ENCODE assay signal across 25 cellular contexts in the genomic region with DNA sequence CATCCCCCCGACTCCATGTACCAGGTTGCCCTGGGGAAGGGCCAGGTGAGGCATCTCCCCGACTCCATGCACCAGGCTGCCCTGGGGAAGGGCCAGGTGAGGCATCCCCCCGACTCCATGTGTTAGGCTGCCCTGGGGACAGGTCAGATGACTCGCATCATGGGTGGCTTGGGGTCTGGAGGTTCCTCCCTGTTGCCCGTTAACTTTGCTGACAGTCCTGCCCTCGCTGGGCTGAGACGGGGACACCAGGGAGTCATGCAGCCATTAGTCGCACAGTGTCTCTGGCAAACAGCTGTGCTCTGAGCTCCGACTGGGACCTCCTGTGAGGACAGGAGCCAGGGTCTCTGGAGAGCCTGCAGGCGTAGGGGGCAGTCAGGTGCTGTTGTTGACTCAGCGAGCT.
A peak's percentile ranks its signal among the peaks of the same experiment; 100 is the strongest.
DNase-seq lines count a peak whose midpoint lies in the region; ATAC-seq, FAIRE-seq and TF ChIP-seq lines count a peak whose summit lies in the region.
"Had no signal": no experiment of that assay in that cellular context is flagged by ENCODE, and none has a peak within 500 bp of the region (broad histone marks: within the 10 kb centered on the region; RNA-seq: fewer than 3 reads in every experiment).

No MANE protein-coding gene starts in this region.

- H3K27ac Mint-ChIP-seq in type B pancreatic cell, result no peak overlapping the region
- H3K27ac Mint-ChIP-seq: CD14-positive monocyte; CD4-positive, alpha-beta T cell; H9; HFFc6 had no signal

- H4K20me1 ChIP-seq in H1 (replicated peaks in 1 of 2; ENCODE audit: control insufficient read depth in 1 of 2, insufficient read depth in 2 of 2, low read length in 2 of 2), result no peaks in the 10 kb centered on the region

- intact Hi-C loops in sigmoid colon (cut with DNase I), result no loop called here

- no peak overlapping the region for H3K4ac ChIP-seq in H1 (replicated peaks; ENCODE audit: insufficient read length, low read depth, low read length)
- peak overlapping the region; percentile 56 for H3K4ac ChIP-seq in neuronal stem cell (ENCODE audit: low read length)

- TF ChIP-seq EP300 in H1 (IDR thresholded peaks at IDR 0.05; ENCODE audit: borderline replicate concordance in 1 of 2, low read depth in 2 of 2, low read length in 2 of 2) (no peak), sigmoid colon (IDR thresholded peaks at IDR 0.05) (no peak)

- H3K4me1 Mint-ChIP-seq in type B pancreatic cell (ENCODE audit: unreplicated experiment), result peaks cover 6% of the 10 kb centered on the region
- H3K4me1 Mint-ChIP-seq: CD14-positive monocyte had no signal

- WGBS in H1 (ENCODE audit: extremely low coverage in 1 of 2, insufficient coverage in 1 of 2, insufficient read length in 1 of 2, insufficient replicate concordance in 2 of 2, low coverage in 1 of 2, low lambda C conversion rate in 2 of 2, missing lambda C conversion rate in 1 of 2), 2 experiments, result 90% methylated on average over 11 of the region's 11 CpGs; no CpG with 5 or more reads in 1 of the 2 experiments
- WGBS in neuronal stem cell (ENCODE audit: extremely low coverage in 2 of 2, insufficient read length in 2 of 2, insufficient replicate concordance in 1 of 2), 2 donors, result no CpG with 5 or more reads among the region's 11 CpGs
- 95 to 97% methylated on average over 11 of the region's 11 CpGs for WGBS in sigmoid colon, 2 donors

- no peak overlapping the region for H3K23ac ChIP-seq in H1 (ENCODE audit: insufficient read length)
- H3K23ac ChIP-seq in neuronal stem cell (ENCODE audit: low read depth, low read length, poor library complexity), result peak overlapping the region; percentile 83

- no peak overlapping the region for H2BK120ac ChIP-seq in H1 (replicated peaks; ENCODE audit: low read depth, low read length)
- no peak overlapping the region for H2BK120ac ChIP-seq in neuronal stem cell (ENCODE audit: low read depth, low read length)

- H3K27me3 ChIP-seq in H1 (replicated peaks in 1 of 4; ENCODE audit: control insufficient read depth in 3 of 4, extremely low read depth in 1 of 4, insufficient read depth in 3 of 4, low read length in 3 of 4) (no peaks in the 10 kb centered on the region), neuronal stem cell (ENCODE audit: control insufficient read depth in 3 of 3, insufficient read depth in 3 of 3, low read depth in 1 of 3, low read length in 3 of 3) (no peaks in the 10 kb centered on the region), sigmoid colon (no peaks in the 10 kb centered on the region)
- H3K27me3 ChIP-seq: BE2C; BLaER1 treated with 17β-estradiol and CSF1 and Interleukin-3, amounts not matched to agents 10 nM and 100 nM had no signal

- H3K36me3 Mint-ChIP-seq in type B pancreatic cell, result peaks cover 10% of the 10 kb centered on the region

- peaks cover 6% of the 10 kb centered on the region for H3K9me3 Mint-ChIP-seq in type B pancreatic cell
- H3K9me3 Mint-ChIP-seq: CD4-positive, alpha-beta T cell had no signal

- H2BK15ac ChIP-seq in H1 (ENCODE audit: low read length) (no peak overlapping the region), neuronal stem cell (ENCODE audit: low read length) (peak overlapping the region; percentile 60)

- H3K4me1 ChIP-seq in HEK293 (ENCODE audit: control insufficient read depth, insufficient read depth, low read length) (no peaks in the 10 kb centered on the region), H1 (replicated peaks in 1 of 4; ENCODE audit: control insufficient read depth in 3 of 4, insufficient read depth in 4 of 4, low read length in 3 of 4) (peaks cover 3 to 22% (median 9%) of the 10 kb centered on the region in 4 experiments), neuronal stem cell (ENCODE audit: control insufficient read depth in 2 of 2, insufficient read depth in 1 of 2, low read depth in 1 of 2, low read length in 2 of 2) (peaks cover 7 to 9% of the 10 kb centered on the region in 2 donors), sigmoid colon (no peaks in the 10 kb centered on the region)
- H3K4me1 ChIP-seq: BLaER1 treated with 17β-estradiol and CSF1 and Interleukin-3, amounts not matched to agents 10 nM and 100 nM had no signal

- H4K91ac ChIP-seq in H1 (replicated peaks; ENCODE audit: insufficient read length, low read length), result no peak overlapping the region
- H4K91ac ChIP-seq in neuronal stem cell (ENCODE audit: low read depth, low read length, poor library complexity), result no peak overlapping the region

- H3K79me1 ChIP-seq in H1 (ENCODE audit: low read depth, low read length) (no peaks in the 10 kb centered on the region; the same call in 1 of the 2 replicates), neuronal stem cell (ENCODE audit: low read depth, low read length) (peaks cover 6% of the 10 kb centered on the region)

- ATAC-seq in HG03521 (IDR thresholded peaks at IDR 0.05; ENCODE audit: unreplicated experiment), result no peak
- ATAC-seq: A549, HCT116 had no signal

- H2AFZ ChIP-seq in H1 (ENCODE audit: low read length), result no peak overlapping the region
- no peak overlapping the region for H2AFZ ChIP-seq in neuronal stem cell (ENCODE audit: low read length)
- H2AFZ ChIP-seq: GM23248 had no signal

- DNase-seq in H1 (ENCODE audit: low read depth in 1 of 2, low spot score in 2 of 2) (no peak), neuronal stem cell (ENCODE audit: low spot score) (no peak), type B pancreatic cell (ENCODE audit: extremely low spot score, unreplicated experiment) (peak; percentile 62), sigmoid colon (no peak), NCI-H128 (lab: John Stamatoyannopoulos, UW; ENCODE audit: unreplicated experiment) (no peak)
- DNase-seq: 8988T; ACHN; AML-193; BE2C; CD4-positive, alpha-beta T cell; CD8-positive, alpha-beta memory T cell; COR-L47; DMS153; DND-41; GM23248; H9; HFFc6 had no signal

- H3K27ac ChIP-seq in HEK293 (ENCODE audit: extremely low read depth, low read depth, low read length) (no peak overlapping the region), H1 (ENCODE audit: low read depth, low read length) (no peak overlapping the region), neuronal stem cell (replicated peaks; ENCODE audit: low read length) (no peak overlapping the region), sigmoid colon (no peak overlapping the region)
- H3K27ac ChIP-seq: A549; BLaER1 treated with 17β-estradiol and CSF1 and Interleukin-3, amounts not matched to agents 10 nM and 100 nM; GM23248 had no signal

- TF ChIP-seq CTCF in HEK293 (tag by site-specific recombination; IDR thresholded peaks at IDR 0.05), result no peak
- TF ChIP-seq CTCF in H1 (IDR thresholded peaks at IDR 0.05; ENCODE audit: control extremely low read depth in 1 of 3, insufficient read depth in 1 of 3, low read depth in 1 of 3, low read length in 3 of 3), result no peak
- no peak for TF ChIP-seq CTCF in type B pancreatic cell (conservative IDR thresholded peaks at IDR 0.05)
- TF ChIP-seq CTCF in sigmoid colon (IDR thresholded peaks at IDR 0.05), result no peak

- POLR2A ChIA-PET in HEK293 (lab: Yijun Ruan, JAX) (no interaction called here), H1 (lab: Charles Lee; ENCODE audit: partially characterized antibody) (no interaction called here)

- CTCF ChIA-PET in HEK293 (lab: Yijun Ruan, JAX) (no interaction called here), H1 (lab: Charles Lee; ENCODE audit: partially characterized antibody) (no interaction called here)

- no peak overlapping the region for H2BK20ac ChIP-seq in H1 (ENCODE audit: low read length)

- H3K4me3 Mint-ChIP-seq in type B pancreatic cell, result no peak overlapping the region
- H3K4me3 Mint-ChIP-seq: CD14-positive monocyte; CD4-positive, alpha-beta T cell; CD8-positive, alpha-beta memory T cell; H9; HFFc6 had no signal

- H3K9me3 ChIP-seq in HEK293 (ENCODE audit: control insufficient read depth, insufficient read depth, low read depth, low read length) (no peaks in the 10 kb centered on the region), H1 (ENCODE audit: insufficient read depth in 2 of 2, low read depth in 1 of 2, low read length in 1 of 2) (peaks cover 0 to 4% of the 10 kb centered on the region in 2 experiments; a peak in 2 of 4 replicates), neuronal stem cell (replicated peaks in 1 of 2; ENCODE audit: control insufficient read depth in 2 of 2, insufficient read depth in 1 of 2, low read depth in 1 of 2, low read length in 2 of 2) (peaks cover 7 to 13% of the 10 kb centered on the region in 2 donors), sigmoid colon (no peaks in the 10 kb centered on the region)
- H3K9me3 ChIP-seq: A549 had no signal

- H3K79me2 ChIP-seq in H1 (ENCODE audit: control insufficient read depth in 1 of 2, insufficient read depth in 2 of 2, low read length in 2 of 2), result no peaks in the 10 kb centered on the region

- no peak overlapping the region for H3K4me2 ChIP-seq in H1 (ENCODE audit: insufficient read depth in 1 of 2, low read depth in 2 of 2, low read length in 2 of 2)
- no peak overlapping the region for H3K4me2 ChIP-seq in neuronal stem cell (ENCODE audit: insufficient read depth, low read length, poor library complexity, severe bottlenecking)
- H3K4me2 ChIP-seq: A549; BLaER1 treated with 17β-estradiol and CSF1 and Interleukin-3, amounts not matched to agents 10 nM and 100 nM had no signal

- H4K8ac ChIP-seq in H1 (ENCODE audit: extremely low read depth, insufficient read depth, low read length), result no peak overlapping the region
- H4K8ac ChIP-seq in neuronal stem cell (ENCODE audit: low read depth, low read length), result peak overlapping the region; percentile 48

- H3K9ac ChIP-seq in H1 (replicated peaks in 1 of 4; ENCODE audit: extremely low read depth in 1 of 4, low read depth in 3 of 4, low read length in 3 of 4) (no peak overlapping the region), neuronal stem cell (ENCODE audit: low read depth, low read length, poor library complexity) (peak overlapping the region; percentile 66)
- H3K9ac ChIP-seq: BLaER1 treated with 17β-estradiol and CSF1 and Interleukin-3, amounts not matched to agents 10 nM and 100 nM; GM23248 had no signal

- no peak overlapping the region for H3K56ac ChIP-seq in H1 (replicated peaks; ENCODE audit: insufficient read length, low read depth, low read length)

- FAIRE-seq in H1 (lab: Jason Lieb, UNC), result no peak
- FAIRE-seq: A549, G401.6, GM12892 had no signal

- H3K4me3 ChIP-seq in HEK293 (ENCODE audit: low read depth, low read length) (no peak overlapping the region), H1 (ENCODE audit: extremely low read depth in 1 of 4, insufficient read depth in 2 of 4, low read depth in 3 of 4, low read length in 4 of 4) (no peak overlapping the region), neuronal stem cell (ENCODE audit: low read length in 2 of 2) (no peak overlapping the region), sigmoid colon (no peak overlapping the region)
- H3K4me3 ChIP-seq: A549; BLaER1 treated with 17β-estradiol and CSF1 and Interleukin-3, amounts not matched to agents 10 nM and 100 nM; GM23248 had no signal

- no peaks in the 10 kb centered on the region for H3K23me2 ChIP-seq in H1 (ENCODE audit: low read depth, low read length)

- no peak for TF ChIP-seq RAD21 in H1 (IDR thresholded peaks at IDR 0.05 in 1 of 2, conservative IDR thresholded peaks at IDR 0.05 in 1 of 2; ENCODE audit: low read depth in 2 of 2, low read length in 2 of 2)

- no peaks in the 10 kb centered on the region for H3K27me3 Mint-ChIP-seq in type B pancreatic cell
- H3K27me3 Mint-ChIP-seq: CD4-positive, alpha-beta T cell; CD8-positive, alpha-beta memory T cell had no signal

- H3K14ac ChIP-seq in H1 (ENCODE audit: insufficient read length) (no peak overlapping the region), neuronal stem cell (ENCODE audit: low read length) (peak overlapping the region; percentile 92)

- peak overlapping the region; percentile 35; the same call in 1 of the 2 replicates for H2BK12ac ChIP-seq in H1 (ENCODE audit: low read depth, low read length)
- H2BK12ac ChIP-seq in neuronal stem cell (ENCODE audit: low read length), result no peak overlapping the region

- TF ChIP-seq POLR2A in H1 (IDR thresholded peaks at IDR 0.05; ENCODE audit: control extremely low read depth in 1 of 2, low read depth in 2 of 2, low read length in 2 of 2) (no peak), sigmoid colon (IDR thresholded peaks at IDR 0.05) (no peak)

- H2AK5ac ChIP-seq in H1 (ENCODE audit: low read depth, low read length) (0 out of 2 replicates have a peak overlapping the region, but pooled peaks have one; percentile 42), neuronal stem cell (ENCODE audit: low read depth, low read length) (peak overlapping the region; percentile 71)

- H3K36me3 ChIP-seq in HEK293 (ENCODE audit: control insufficient read depth in 2 of 2, insufficient read depth in 1 of 2, low read length in 2 of 2) (no peaks in the 10 kb centered on the region), H1 (ENCODE audit: control insufficient read depth in 2 of 4, insufficient read depth in 4 of 4, low read length in 3 of 4) (no peaks in the 10 kb centered on the region), neuronal stem cell (replicated peaks in 1 of 2; ENCODE audit: control insufficient read depth in 2 of 2, insufficient read depth in 2 of 2, low read length in 2 of 2) (peaks cover 0 to 2% of the 10 kb centered on the region in 2 donors), sigmoid colon (no peaks in the 10 kb centered on the region)
- H3K36me3 ChIP-seq: BE2C had no signal

- H3K18ac ChIP-seq in H1 (ENCODE audit: extremely low read depth, low read length), result no peak overlapping the region
- H3K18ac ChIP-seq in neuronal stem cell (ENCODE audit: low read length), result peak overlapping the region; percentile 89

- H4K5ac ChIP-seq in H1 (ENCODE audit: insufficient read length, low read depth, low read length), result no peak overlapping the region

- H2BK5ac ChIP-seq in H1 (ENCODE audit: low read depth, low read length), result peak overlapping the region; percentile 6; the same call in 1 of the 2 replicates
- H2BK5ac ChIP-seq in neuronal stem cell (ENCODE audit: low read length), result peak overlapping the region; percentile 69
